ENCODE assay signal across 1 cellular context in the genomic region with DNA sequence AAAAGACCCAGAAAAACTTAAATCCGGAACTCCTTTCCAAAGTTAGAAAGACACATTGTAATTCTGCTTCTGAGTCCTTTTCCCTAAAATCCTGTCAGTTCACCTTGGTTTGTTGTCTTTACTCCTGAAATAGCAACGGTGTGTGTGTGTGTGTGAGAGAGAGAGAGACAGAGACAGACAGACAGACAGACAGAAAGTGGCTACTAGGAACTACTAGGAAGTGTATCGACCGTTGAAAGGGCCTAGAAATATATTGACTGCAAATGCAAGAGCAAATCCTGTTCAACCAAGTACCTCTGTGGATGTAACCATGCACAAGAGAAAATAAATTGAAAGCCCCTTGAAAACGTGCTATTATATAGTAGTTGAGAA.
TF ChIP-seq lines count a peak whose summit lies in the region.

No MANE protein-coding gene starts in this region.

TF ChIP-seq in A549, 52 proteins besides CTCF, POLR2A, EP300 and RAD21 (continued from another document):
- TF ChIP-seq ZSCAN20 (CRISPR knock-in tag; IDR thresholded peaks at IDR 0.05) (no peak), KDM5A (IDR thresholded peaks at IDR 0.05) (no peak), CHD4 (IDR thresholded peaks at IDR 0.05; ENCODE audit: borderline replicate concordance) (no peak), NR3C1 (IDR thresholded peaks at IDR 0.05) (no peak), CBX8 (IDR thresholded peaks at IDR 0.05) (no peak), HDAC2 (IDR thresholded peaks at IDR 0.05) (no peak), HOXB13 (CRISPR knock-in tag; IDR thresholded peaks at IDR 0.05; ENCODE audit: low read depth) (no peak), POLR2AphosphoS2 (conservative IDR thresholded peaks at IDR 0.05; ENCODE audit: low read length) (no peak), SMC3 (IDR thresholded peaks at IDR 0.05) (no peak), RCOR1 (IDR thresholded peaks at IDR 0.05; ENCODE audit: low read depth, low read length) (no peak), FOSL2 (IDR thresholded peaks at IDR 0.05) (no peak), FOSL2 (CRISPR knock-in tag; IDR thresholded peaks at IDR 0.05) (no peak), SREBF2 (IDR thresholded peaks at IDR 0.05) (no peak), ZFP36 (IDR thresholded peaks at IDR 0.05; ENCODE audit: borderline replicate concordance, partially characterized antibody) (no peak), CBX2 (IDR thresholded peaks at IDR 0.05; ENCODE audit: borderline replicate concordance, low read depth) (no peak)
- TF ChIP-seq, protein P1, sequence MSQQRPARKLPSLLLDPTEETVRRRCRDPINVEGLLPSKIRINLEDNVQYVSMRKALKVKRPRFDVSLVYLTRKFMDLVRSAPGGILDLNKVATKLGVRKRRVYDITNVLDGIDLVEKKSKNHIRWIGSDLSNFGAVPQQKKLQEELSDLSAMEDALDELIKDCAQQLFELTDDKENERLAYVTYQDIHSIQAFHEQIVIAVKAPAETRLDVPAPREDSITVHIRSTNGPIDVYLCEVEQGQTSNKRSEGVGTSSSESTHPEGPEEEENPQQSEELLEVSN (IDR thresholded peaks at IDR 0.05; ENCODE audit: borderline replicate concordance, low read depth), result no peak
